Comparison of ENCODE assay signal across 9 cellular contexts in the genomic region with DNA sequence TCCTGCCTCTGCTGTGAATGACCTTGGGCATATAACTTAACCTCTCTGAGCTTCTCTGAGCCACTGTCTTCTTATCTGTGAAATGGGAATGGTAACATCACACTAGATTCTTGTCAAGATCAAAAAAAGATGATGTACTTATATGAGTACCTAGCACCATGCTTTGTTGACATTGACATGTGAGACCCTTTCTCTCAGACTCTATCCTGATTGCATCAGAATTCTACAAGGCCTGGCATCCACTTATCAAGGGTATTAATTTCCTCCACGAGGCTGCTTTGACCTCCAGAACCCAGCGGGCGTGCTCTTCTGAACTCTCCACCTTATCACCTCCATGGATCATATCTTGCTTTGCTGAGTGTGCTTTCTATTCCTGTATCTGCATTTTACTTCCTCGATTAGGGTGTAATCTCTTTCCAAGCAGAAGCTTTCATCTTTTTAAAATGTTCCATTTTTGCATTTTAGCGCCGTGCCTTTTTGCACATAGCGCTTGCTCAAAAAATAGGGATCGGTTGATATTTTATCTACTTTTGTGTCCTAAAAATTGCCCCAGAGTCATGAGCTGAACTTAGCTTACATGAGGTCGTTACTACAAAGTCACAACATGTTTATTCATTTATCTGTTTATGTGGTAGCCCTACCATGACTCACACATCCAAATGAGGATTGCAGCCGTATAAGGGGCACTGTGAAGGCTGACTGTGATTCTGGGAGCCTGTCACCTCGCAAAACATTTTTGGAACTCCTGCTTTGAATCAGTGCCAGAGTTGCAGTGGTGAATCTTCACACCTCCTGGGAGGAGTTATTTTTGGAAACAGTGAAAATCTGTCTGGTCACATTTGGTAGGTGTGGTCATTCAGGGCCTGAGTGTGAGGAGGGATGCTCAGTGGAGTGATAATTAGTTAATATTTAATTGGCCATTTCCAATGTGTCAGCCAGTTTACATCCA.
DNase-seq lines count a peak whose midpoint lies in the region; ATAC-seq, FAIRE-seq and TF ChIP-seq lines count a peak whose summit lies in the region.
"Had no signal": no experiment of that assay in that cellular context is flagged by ENCODE, and none has a peak within 500 bp of the region (broad histone marks: within the 10 kb centered on the region; RNA-seq: fewer than 3 reads in every experiment).

No MANE protein-coding gene starts in this region.

- peaks cover 50 to 62% (median 60%) of the 10 kb centered on the region in 3 donors for H3K4me1 Mint-ChIP-seq in T-cell
- peaks cover 12% of the 10 kb centered on the region for H3K4me1 Mint-ChIP-seq in progenitor cell of endocrine pancreas (ENCODE audit: low read depth)

- FAIRE-seq in GM19239 (lab: Jason Lieb, UNC) (peak; percentile 94), small intestine (lab: Jason Lieb, UNC) (no peak)
- FAIRE-seq: H1, keratinocyte had no signal

- no peaks in the 10 kb centered on the region for H3K36me3 Mint-ChIP-seq in T-cell
- no peaks in the 10 kb centered on the region for H3K36me3 Mint-ChIP-seq in progenitor cell of endocrine pancreas (ENCODE audit: insufficient read depth)

- TF ChIP-seq CTCF in progenitor cell of endocrine pancreas (IDR thresholded peaks at IDR 0.05; ENCODE audit: unreplicated experiment): no peak

- peak overlapping the region; percentile 77 to 85 for H3K27ac ChIP-seq in small intestine (ENCODE audit: low read depth in 1 of 2, low read length in 1 of 2)

- 21 to 50% (median 39%) methylated on average over 11 of the region's 11 CpGs for WGBS in small intestine, 3 donors

- H3K27me3 Mint-ChIP-seq in T-cell (no peaks in the 10 kb centered on the region), progenitor cell of endocrine pancreas (peaks cover 9% of the 10 kb centered on the region)

- DNase-seq in GM19239 (ENCODE audit: insufficient read length, low spot score) (no peak), cerebellum (ENCODE audit: low spot score) (peak; percentile 44), small intestine (peak; percentile 84), T-cell (no peak), progenitor cell of endocrine pancreas (ENCODE audit: low spot score, unreplicated experiment) (no peak)
- DNase-seq in activated CD8-positive, alpha-beta memory T cell treated with anti-CD3 and anti-CD28 coated beads, Interleukin-2, amount 50 U/mL, for 4 hours: no peak

- ATAC-seq in HG03378 (IDR thresholded peaks at IDR 0.05; ENCODE audit: unreplicated experiment): peak; percentile 35
- ATAC-seq in T-cell (replicated peaks in 1 of 4): no peak

- POLR2A ChIA-PET in T-cell (lab: Charles Lee): interaction anchor here in 1 of 2 donors (1.3 kb wide), 1 partner anchor 61 kb away, joined by 6 read pairs; no protein-coding TSS in a partner anchor

- H3K9me3 Mint-ChIP-seq in T-cell: no peaks in the 10 kb centered on the region
- H3K9me3 Mint-ChIP-seq in progenitor cell of endocrine pancreas (ENCODE audit: low read depth): no peaks in the 10 kb centered on the region

- peak overlapping the region in 1 of 2 donors; percentile 53 for H3K27ac Mint-ChIP-seq in T-cell
- H3K27ac Mint-ChIP-seq in progenitor cell of endocrine pancreas: no peak overlapping the region

- H3K9me3 ChIP-seq in small intestine (ENCODE audit: control insufficient read depth, low read depth): no peaks in the 10 kb centered on the region

- H3K4me3 Mint-ChIP-seq in T-cell: peak overlapping the region in 1 of 3 donors; percentile 41
- H3K4me3 Mint-ChIP-seq in progenitor cell of endocrine pancreas (ENCODE audit: low read depth): no peak overlapping the region

- no peak overlapping the region for H3K4me3 ChIP-seq in small intestine (ENCODE audit: low read depth in 1 of 2, low read length in 2 of 2)

- no peaks in the 10 kb centered on the region for H3K36me3 ChIP-seq in small intestine (ENCODE audit: control insufficient read depth in 2 of 2, insufficient read depth in 2 of 2, low read length in 2 of 2)

- H3K4me1 ChIP-seq in small intestine (ENCODE audit: control insufficient read depth in 2 of 2, insufficient read depth in 1 of 2, low read depth in 1 of 2, low read length in 1 of 2): peaks cover 25 to 28% of the 10 kb centered on the region in 2 donors

- no peaks in the 10 kb centered on the region for H3K27me3 ChIP-seq in small intestine (ENCODE audit: control insufficient read depth in 2 of 2, insufficient read depth in 2 of 2, low read length in 2 of 2)

- CTCF ChIA-PET in T-cell (lab: Charles Lee): interaction anchor here (0.7 to 2.5 kb wide), 4 partner anchors 10 to 42 kb away, joined by 3 to 6 read pairs (median 3); no protein-coding TSS in a partner anchor

Comparison
In these comparisons a context has a peak if more than half of its experiments do, and no peak if none do; other contexts are left out.
1. DNase-seq: peak in cerebellum (single experiment) and small intestine (single experiment); none in GM19239 (single experiment), T-cell (0 of 34), activated CD8-positive, alpha-beta memory T cell treated with anti-CD3 and anti-CD28 coated beads, Interleukin-2, amount 50 U/mL, for 4 hours (single experiment) and progenitor cell of endocrine pancreas (single experiment).